In the genomic region with DNA sequence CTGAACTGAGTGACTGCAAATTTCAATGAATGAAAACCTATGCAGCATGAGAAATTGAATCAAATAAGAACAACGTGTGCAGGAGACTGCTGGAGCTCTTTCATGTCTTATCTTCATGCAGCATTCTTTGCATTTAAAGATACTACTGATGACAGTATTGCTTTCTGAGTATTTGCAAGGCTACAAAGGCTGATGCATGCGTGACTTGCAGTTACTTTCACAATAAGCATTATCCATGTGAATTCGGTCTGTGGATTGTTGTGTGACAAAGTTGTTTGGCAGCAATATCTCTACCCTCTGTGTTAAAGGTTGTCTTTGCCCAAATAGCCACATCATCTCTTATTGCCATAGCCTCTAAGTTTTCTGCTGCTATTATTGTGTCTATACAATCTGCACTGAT, we compare ENCODE assay signal across 28 cellular contexts.
"Had no signal": no experiment of that assay in that cellular context is flagged by ENCODE, and none has a peak within 500 bp of the region (broad histone marks: within the 10 kb centered on the region; RNA-seq: fewer than 3 reads in every experiment).

No MANE protein-coding gene starts in this region.

- H3K4me1 Mint-ChIP-seq: natural killer cell; neural progenitor cell; stimulated activated memory B cell treated with anti-CD40 and anti-IgM and Interleukin-4, amounts not matched to agents 10 μg/mL and 1 μg/mL and 100 μg/mL, for 72 hours; stimulated activated naive CD8-positive, alpha-beta T cell treated with anti-CD3 and anti-CD28 coated beads, Interleukin-15, amount 100 ng/mL, for 72 hours had no signal

- H3K4me3 ChIP-seq: neural progenitor cell, ovary, psoas muscle, right lobe of liver, sigmoid colon, suprapubic skin, testis, tibial artery, transverse colon, upper lobe of left lung, vagina had no signal

- H2AFZ ChIP-seq: neural progenitor cell, parathyroid adenoma had no signal

- H3K27ac ChIP-seq: neural progenitor cell, ovary, parathyroid adenoma, psoas muscle, right lobe of liver, sigmoid colon, suprapubic skin, testis, tibial artery, transverse colon, upper lobe of left lung, vagina had no signal

- DNase-seq: natural killer cell; occipital lobe; ovary; posterior cingulate gyrus; psoas muscle; right cardiac atrium; right lobe of liver; sigmoid colon; small intestine; stimulated activated CD4-positive, alpha-beta T cell treated with anti-CD3 and anti-CD28 coated beads, Interleukin-15, amount 100 ng/mL, for 24 hours; stimulated activated CD4-positive, alpha-beta T cell treated with anti-CD3 and anti-CD28 coated beads, Interleukin-4, amount 100 ng/mL, for 1 hour; stimulated activated CD4-positive, alpha-beta T cell treated with anti-CD3 and anti-CD28 coated beads, Interleukin-4, amount 100 ng/mL, for 4 hours; stimulated activated CD8-positive, alpha-beta memory T cell treated with anti-CD3 and anti-CD28 coated beads, Interleukin-4, amount 100 ng/mL, for 48 hours; stimulated activated naive CD4-positive, alpha-beta T cell; stimulated activated naive CD8-positive, alpha-beta T cell treated with anti-CD3 and anti-CD28 coated beads, Interleukin-15, amount 100 ng/mL, for 72 hours; stimulated activated naive CD8-positive, alpha-beta T cell treated with anti-CD3 and anti-CD28 coated beads, Interleukin-15, Interleukin-2, amounts not matched to agents 100 U/mL and 50 U/mL, for 24 hours; substantia nigra; testis; tibial artery; transverse colon; upper lobe of left lung had no signal

- H3K4me1 ChIP-seq: neural progenitor cell, parathyroid adenoma, psoas muscle, right lobe of liver, sigmoid colon, testis, tibial artery, transverse colon, vagina had no signal

- H3K27ac Mint-ChIP-seq: natural killer cell; nephron; neural progenitor cell; progenitor cell of endocrine pancreas; stimulated activated memory B cell treated with anti-CD40 and anti-IgM and Interleukin-4, amounts not matched to agents 10 μg/mL and 1 μg/mL and 100 μg/mL, for 72 hours; stimulated activated naive CD8-positive, alpha-beta T cell treated with anti-CD3 and anti-CD28 coated beads, Interleukin-15, amount 100 ng/mL, for 72 hours had no signal

- H3K4me2 ChIP-seq: neural progenitor cell had no signal

- H3K9me3 Mint-ChIP-seq: natural killer cell; neural progenitor cell; stimulated activated memory B cell treated with anti-CD40 and anti-IgM and Interleukin-4, amounts not matched to agents 10 μg/mL and 1 μg/mL and 100 μg/mL, for 72 hours; stimulated activated naive CD8-positive, alpha-beta T cell treated with anti-CD3 and anti-CD28 coated beads, Interleukin-15, amount 100 ng/mL, for 72 hours had no signal

- ATAC-seq: natural killer cell; psoas muscle; right cardiac atrium; right lobe of liver; stimulated activated naive CD8-positive, alpha-beta T cell treated with anti-CD3 and anti-CD28 coated beads, Interleukin-15, amount 100 ng/mL, for 72 hours; stimulated activated naive CD8-positive, alpha-beta T cell treated with anti-CD3 and anti-CD28 coated beads, Interleukin-15, Interleukin-2, amounts not matched to agents 100 U/mL and 50 U/mL, for 24 hours had no signal

- H3K9me3 ChIP-seq: ovary, right lobe of liver, sigmoid colon, suprapubic skin, testis, tibial artery, transverse colon, upper lobe of left lung, vagina had no signal

- H3K27me3 Mint-ChIP-seq: progenitor cell of endocrine pancreas had no signal

- H3K9ac ChIP-seq: neural progenitor cell, parathyroid adenoma had no signal

- H3K36me3 Mint-ChIP-seq: natural killer cell; neural progenitor cell; stimulated activated memory B cell treated with anti-CD40 and anti-IgM and Interleukin-4, amounts not matched to agents 10 μg/mL and 1 μg/mL and 100 μg/mL, for 72 hours had no signal

- H3K4me3 Mint-ChIP-seq: natural killer cell; nephron; neural progenitor cell; stimulated activated memory B cell treated with anti-CD40 and anti-IgM and Interleukin-4, amounts not matched to agents 10 μg/mL and 1 μg/mL and 100 μg/mL, for 72 hours; stimulated activated naive CD8-positive, alpha-beta T cell treated with anti-CD3 and anti-CD28 coated beads, Interleukin-15, amount 100 ng/mL, for 72 hours had no signal

- H3K36me3 ChIP-seq: neural progenitor cell, ovary, right lobe of liver, sigmoid colon, suprapubic skin, tibial artery, transverse colon, upper lobe of left lung, vagina had no signal

- H3K79me2 ChIP-seq: parathyroid adenoma had no signal

- H3K27me3 ChIP-seq: neural progenitor cell, ovary, right lobe of liver, sigmoid colon, suprapubic skin, testis, tibial artery, transverse colon, upper lobe of left lung, vagina had no signal
